ENCODE assay signal across 6 cellular contexts in genomic region chr12:56721721-56722120, GRCh38. TPM values are rescaled to one million over a fixed set of nuclear protein-coding genes. Genes with fewer than 3 reads are reported as not detected.
DNase-seq lines count a peak whose midpoint lies in the region; ATAC-seq, FAIRE-seq and TF ChIP-seq lines count a peak whose summit lies in the region.

No MANE protein-coding gene starts in this region.

- DNase-seq in CD14-positive monocyte (ENCODE audit: low spot score) (no peak), SJCRH30 (peak in 1 of 2 experiments; percentile 48), keratinocyte (ENCODE audit: low read depth, low spot score) (no peak), NCI-H2107 treated with DMSO at 0.1 percent for 48 hours (lab: John Stamatoyannopoulos, UW; ENCODE audit: unreplicated experiment) (no peak), GM19240 (ENCODE audit: insufficient read length, low spot score) (no peak)

- intact Hi-C loops in CD14-positive monocyte (cut with micrococcal nuclease): loop anchor here (5.0 to 10.0 kb wide), 2 partner anchors 74 to 77 kb away; partner anchors contain the start of gene ATP5F1B (in 2 of the 2)

- H3K4me1 ChIP-seq in SJCRH30: peaks cover 26% of the 10 kb centered on the region
- H3K4me1 ChIP-seq in keratinocyte (ENCODE audit: control insufficient read depth, extremely low read depth, insufficient read depth, low read length): peaks cover 27% of the 10 kb centered on the region

- no peak for ATAC-seq in GM18520 (IDR thresholded peaks at IDR 0.05; ENCODE audit: unreplicated experiment)

- dilution Hi-C loops in keratinocyte (cut with MboI; ENCODE audit: extremely low pct_ligation_motif_present, low sequenced_read_pairs): no loop called here

- H3K27ac ChIP-seq in SJCRH30: peak overlapping the region; percentile 32
- H3K27ac ChIP-seq in keratinocyte (ENCODE audit: control insufficient read depth, insufficient read depth, low read length): peak overlapping the region; percentile 72

- no peak for TF ChIP-seq CTCF in CD14-positive monocyte (IDR thresholded peaks at IDR 0.05)
- no peak for TF ChIP-seq CTCF in keratinocyte (optimal IDR thresholded peaks at IDR 0.05 in 1 of 3, IDR thresholded peaks at IDR 0.05 in 1 of 3, conservative IDR thresholded peaks at IDR 0.05 in 1 of 3; ENCODE audit: extremely low read depth in 1 of 3, insufficient read depth in 2 of 3, low read length in 3 of 3)

- H3K27me3 Mint-ChIP-seq in CD14-positive monocyte (ENCODE audit: low read depth in 3 of 3): no peaks in the 10 kb centered on the region

- no peaks in the 10 kb centered on the region for H3K9me3 Mint-ChIP-seq in CD14-positive monocyte

- H3K4me3 ChIP-seq in SJCRH30 (peak overlapping the region; percentile 9; the same call in 1 of the 2 replicates), keratinocyte (ENCODE audit: control insufficient read depth in 2 of 3, extremely low read depth in 1 of 3, insufficient read depth in 2 of 3, low read depth in 1 of 3, low read length in 3 of 3) (peak overlapping the region; percentile 1 to 48 (median 42))

- peaks cover 62% of the 10 kb centered on the region for H3K36me3 ChIP-seq in SJCRH30
- peaks cover 10 to 40% of the 10 kb centered on the region in 2 experiments for H3K36me3 ChIP-seq in keratinocyte (ENCODE audit: control insufficient read depth in 2 of 2, extremely low read depth in 1 of 2, insufficient read depth in 2 of 2, low read length in 2 of 2)

- H3K79me2 ChIP-seq in keratinocyte (ENCODE audit: control insufficient read depth, insufficient read depth, low read length): peaks cover 76% of the 10 kb centered on the region

- peak overlapping the region; percentile 91 to 95 (median 93) for H3K27ac Mint-ChIP-seq in CD14-positive monocyte

- peak overlapping the region in 1 of 2 donors; percentile 77 for H3K4me3 Mint-ChIP-seq in CD14-positive monocyte

- H3K9me3 ChIP-seq in SJCRH30 (replicated peaks) (no peaks in the 10 kb centered on the region), keratinocyte (ENCODE audit: control insufficient read depth, low read depth, low read length) (no peaks in the 10 kb centered on the region)

- FAIRE-seq in keratinocyte (lab: Jason Lieb, UNC): no peak

- no peaks in the 10 kb centered on the region for H3K27me3 ChIP-seq in SJCRH30
- no peaks in the 10 kb centered on the region for H3K27me3 ChIP-seq in keratinocyte (ENCODE audit: control insufficient read depth, extremely low read depth, insufficient read depth, low read length)

- peak overlapping the region; percentile 44 for H3K9ac ChIP-seq in keratinocyte (ENCODE audit: control insufficient read depth, extremely low read depth, insufficient read depth, low read length)

- peaks cover 50% of the 10 kb centered on the region for H4K20me1 ChIP-seq in keratinocyte (ENCODE audit: control insufficient read depth, extremely low read depth, insufficient read depth, low read length)

- H2AFZ ChIP-seq in keratinocyte (ENCODE audit: control insufficient read depth, low read length): no peak overlapping the region

- H3K4me2 ChIP-seq in keratinocyte (ENCODE audit: control insufficient read depth, extremely low read depth, insufficient read depth, low read depth, low read length): peak overlapping the region; percentile 83

- H3K36me3 Mint-ChIP-seq in CD14-positive monocyte: peaks cover 36 to 41% of the 10 kb centered on the region in 2 donors

- H3K4me1 Mint-ChIP-seq in CD14-positive monocyte: peaks cover 69% of the 10 kb centered on the region

- peaks cover 15% of the 10 kb centered on the region for H3K9me1 ChIP-seq in keratinocyte (ENCODE audit: control insufficient read depth, extremely low read depth, insufficient read depth, low read length)

RNA-seq across cellular contexts. Expression of gene NACA, which starts 3.4 kb away (rescaled TPM):
- polyA plus RNA-seq in CD14-positive monocyte (100 to 1,000 TPM; 797 to 937 TPM), keratinocyte (649 to 953 TPM (median 747 TPM) in 3 replicates)
- 2,251 and 2,266 TPM in 2 replicates for total RNA-seq in SJCRH30 (2014; rRNA removed; shearing (Covaris generic))
- polyA plus RNA-seq in keratinocyte (2011; ENCODE audit: low read depth): 3,329 TPM
- 531 and 643 TPM in 2 replicates for polyA plus RNA-seq in keratinocyte (2011; cell fraction: cytosol; rRNA removed)
- 155 and 244 TPM in 2 replicates for polyA plus RNA-seq in keratinocyte (2011; cell fraction: nucleus; rRNA removed)
- polyA plus RNA-seq in keratinocyte (2012; ENCODE audit: low replicate concordance): 1,397 and 1,812 TPM in 2 replicates
- polyA minus RNA-seq in keratinocyte: 105 to 435 TPM (median 356 TPM) in 3 replicates
- 229 TPM for polyA minus RNA-seq in keratinocyte (2011; cell fraction: cytosol; rRNA and poly(A)+ RNA removed)
- polyA minus RNA-seq in keratinocyte (2011; cell fraction: nucleus; rRNA and poly(A)+ RNA removed): 44.8 and 62.3 TPM in 2 replicates

RNA-seq across cellular contexts. Expression of gene PRIM1, which starts 30.4 kb away (rescaled TPM):
- polyA plus RNA-seq in CD14-positive monocyte: 1 to 10 TPM; 5.6 to 6.3 TPM
- total RNA-seq in SJCRH30 (2014; rRNA removed; shearing (Covaris generic)): 47.3 and 52.3 TPM in 2 replicates
- 2.7 to 12.0 TPM (median 10.1 TPM) in 3 replicates for polyA plus RNA-seq in keratinocyte
- not detected for polyA plus RNA-seq in keratinocyte (2011; ENCODE audit: low read depth)
- 2.5 and 6.2 TPM in 2 replicates for polyA plus RNA-seq in keratinocyte (2011; cell fraction: cytosol; rRNA removed)
- 2.8 and 4.7 TPM in 2 replicates for polyA plus RNA-seq in keratinocyte (2011; cell fraction: nucleus; rRNA removed)
- 1.3 and 6.7 TPM in 2 replicates for polyA plus RNA-seq in keratinocyte (2012; ENCODE audit: low replicate concordance)
- 0.63 to 10.4 TPM (median 8.0 TPM) in 3 replicates for polyA minus RNA-seq in keratinocyte
- 4.2 TPM for polyA minus RNA-seq in keratinocyte (2011; cell fraction: cytosol; rRNA and poly(A)+ RNA removed)
- polyA minus RNA-seq in keratinocyte (2011; cell fraction: nucleus; rRNA and poly(A)+ RNA removed): 1.5 and 1.9 TPM in 2 replicates

RNA-seq across cellular contexts. Expression of gene PTGES3, which starts 33.6 kb away (rescaled TPM):
- 100 to 1,000 TPM; 187 to 232 TPM for polyA plus RNA-seq in CD14-positive monocyte
- 238 and 251 TPM in 2 replicates for total RNA-seq in SJCRH30 (2014; rRNA removed; shearing (Covaris generic))
- 53.0 to 136 TPM (median 112 TPM) in 3 replicates for polyA plus RNA-seq in keratinocyte
- 958 TPM for polyA plus RNA-seq in keratinocyte (2011; ENCODE audit: low read depth)
- 94.7 and 154 TPM in 2 replicates for polyA plus RNA-seq in keratinocyte (2011; cell fraction: cytosol; rRNA removed)
- polyA plus RNA-seq in keratinocyte (2011; cell fraction: nucleus; rRNA removed): 49.3 and 78.8 TPM in 2 replicates
- polyA plus RNA-seq in keratinocyte (2012; ENCODE audit: low replicate concordance): 191 and 202 TPM in 2 replicates
- 9.1 to 70.6 TPM (median 28.6 TPM) in 3 replicates for polyA minus RNA-seq in keratinocyte
- 76.7 TPM for polyA minus RNA-seq in keratinocyte (2011; cell fraction: cytosol; rRNA and poly(A)+ RNA removed)
- 24.5 and 38.3 TPM in 2 replicates for polyA minus RNA-seq in keratinocyte (2011; cell fraction: nucleus; rRNA and poly(A)+ RNA removed)

RNA-seq across cellular contexts. Expression of gene HSD17B6, which starts 41.4 kb away (rescaled TPM):
- polyA plus RNA-seq in CD14-positive monocyte (under 1 TPM in 1 of 2 donors, not detected in 1; 0.12 TPM), keratinocyte (0.21 to 1.3 TPM (median 0.45 TPM) in 3 replicates)
- 0.43 and 0.73 TPM in 2 replicates for total RNA-seq in SJCRH30 (2014; rRNA removed; shearing (Covaris generic))
- not detected for polyA plus RNA-seq in keratinocyte (2011; ENCODE audit: low read depth)
- 0.09 and 0.36 TPM in 2 replicates for polyA plus RNA-seq in keratinocyte (2011; cell fraction: cytosol; rRNA removed)
- polyA plus RNA-seq in keratinocyte (2011; cell fraction: nucleus; rRNA removed): 0.09 and 0.28 TPM in 2 replicates
- 0.28 TPM in 1 of 2 replicates, not detected in the other for polyA plus RNA-seq in keratinocyte (2012; ENCODE audit: low replicate concordance)
- 0.29 TPM in 1 of 3 replicates, not detected in the others for polyA minus RNA-seq in keratinocyte
- not detected for polyA minus RNA-seq in keratinocyte (2011; cell fraction: cytosol; rRNA and poly(A)+ RNA removed)
- not detected in 2 replicates for polyA minus RNA-seq in keratinocyte (2011; cell fraction: nucleus; rRNA and poly(A)+ RNA removed)
